Comparison of ENCODE assay signal across 1 cellular context in the genomic region with DNA sequence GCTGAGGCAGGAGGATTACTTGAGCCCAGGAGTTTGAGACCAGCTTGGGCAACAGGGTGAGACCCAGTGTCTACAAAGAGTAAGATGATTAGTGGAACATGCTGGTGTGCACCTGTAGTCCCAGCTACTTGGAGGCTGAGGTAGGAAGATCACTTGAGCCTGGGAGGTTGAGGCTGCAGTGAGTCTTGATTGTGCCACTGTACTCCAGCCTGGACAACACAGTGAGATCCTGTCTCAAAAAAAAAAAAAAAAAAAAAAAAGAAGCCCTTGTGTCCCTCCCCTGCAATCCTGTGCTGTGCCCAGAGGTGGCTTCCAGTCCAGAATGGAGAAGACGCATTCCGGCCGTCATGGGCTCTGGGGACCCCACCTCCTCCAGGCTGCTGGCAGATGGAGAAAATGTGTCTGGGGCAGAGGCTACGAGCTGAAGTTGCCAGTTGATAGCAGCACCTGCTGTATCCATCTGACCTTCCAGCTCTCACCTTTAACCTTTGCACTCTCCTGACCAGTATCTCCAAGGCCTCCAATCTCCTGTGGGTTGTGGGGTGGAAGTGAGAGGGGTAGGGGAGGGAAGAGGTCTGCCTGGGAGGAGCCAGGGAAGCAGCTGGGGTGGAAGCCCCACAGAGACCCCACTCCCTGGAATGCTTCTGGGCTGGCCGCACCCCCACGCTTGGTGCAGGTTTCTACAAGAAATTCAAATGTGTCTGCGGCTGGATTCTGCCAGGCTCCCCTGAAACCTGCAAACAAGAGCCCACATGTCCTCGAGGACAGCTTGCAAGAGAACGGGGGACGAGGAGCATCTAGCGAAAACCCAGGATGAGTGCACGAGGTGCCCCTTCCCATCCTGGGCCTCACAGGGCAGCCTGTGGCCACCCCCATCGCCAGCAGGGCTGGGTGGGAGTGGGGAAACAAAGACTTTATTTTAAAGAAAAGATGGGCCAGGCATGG.
TF ChIP-seq lines count a peak whose summit lies in the region.

No MANE protein-coding gene starts in this region.

TF ChIP-seq in H1, 55 proteins besides CTCF, POLR2A, EP300 and RAD21 (continued from another document):
- TF ChIP-seq CBX8 (IDR thresholded peaks at IDR 0.05; ENCODE audit: borderline replicate concordance, low read depth, low read length) (no peak), EGR1 (IDR thresholded peaks at IDR 0.05; ENCODE audit: borderline replicate concordance, low read depth, low read length) (no peak), TBP (IDR thresholded peaks at IDR 0.05; ENCODE audit: low read depth, low read length) (no peak), GTF2F1 (IDR thresholded peaks at IDR 0.05; ENCODE audit: borderline replicate concordance, low read depth, low read length) (no peak), KDM4A (IDR thresholded peaks at IDR 0.05; ENCODE audit: low read depth, low read length, severe bottlenecking) (no peak), TCF12 (IDR thresholded peaks at IDR 0.05; ENCODE audit: low read depth, low read length) (no peak), EZH2 (IDR thresholded peaks at IDR 0.05; ENCODE audit: low read depth, low read length, severe bottlenecking) (no peak), CREB1 (IDR thresholded peaks at IDR 0.05) (no peak), JUND (IDR thresholded peaks at IDR 0.05; ENCODE audit: low read length) (no peak), CEBPB (IDR thresholded peaks at IDR 0.05; ENCODE audit: low read depth, low read length) (no peak), CTBP2 (IDR thresholded peaks at IDR 0.05; ENCODE audit: borderline replicate concordance, insufficient read depth, insufficient read length, low read length) (no peak), SP4 (IDR thresholded peaks at IDR 0.05; ENCODE audit: low read length) (no peak), HDAC2 (IDR thresholded peaks at IDR 0.05; ENCODE audit: borderline replicate concordance in 1 of 2, low read depth in 2 of 2, low read length in 2 of 2) (no peak), SIX5 (IDR thresholded peaks at IDR 0.05; ENCODE audit: low read depth, low read length) (no peak), RXRA (IDR thresholded peaks at IDR 0.05; ENCODE audit: insufficient read depth, low read depth, low read length) (no peak), SAP30 (IDR thresholded peaks at IDR 0.05; ENCODE audit: insufficient read depth, insufficient replicate concordance, low read length) (no peak), SRF (IDR thresholded peaks at IDR 0.05; ENCODE audit: low read depth, low read length) (no peak)
- TF ChIP-seq, protein P1, sequence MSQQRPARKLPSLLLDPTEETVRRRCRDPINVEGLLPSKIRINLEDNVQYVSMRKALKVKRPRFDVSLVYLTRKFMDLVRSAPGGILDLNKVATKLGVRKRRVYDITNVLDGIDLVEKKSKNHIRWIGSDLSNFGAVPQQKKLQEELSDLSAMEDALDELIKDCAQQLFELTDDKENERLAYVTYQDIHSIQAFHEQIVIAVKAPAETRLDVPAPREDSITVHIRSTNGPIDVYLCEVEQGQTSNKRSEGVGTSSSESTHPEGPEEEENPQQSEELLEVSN (IDR thresholded peaks at IDR 0.05): no peak
